Comparison of ENCODE assay signal across 8 cellular contexts in genomic region chr12:13099910-13100609, GRCh38.
DNase-seq lines count a peak whose midpoint lies in the region; ATAC-seq and TF ChIP-seq lines count a peak whose summit lies in the region.

No MANE protein-coding gene starts in this region.

- H3K36me3 ChIP-seq in brain microvascular endothelial cell (replicated peaks) (no peaks in the 10 kb centered on the region), mucosa of rectum (ENCODE audit: control insufficient read depth in 2 of 2, insufficient read depth in 2 of 2, low read length in 2 of 2) (no peaks in the 10 kb centered on the region)

- ATAC-seq in stimulated activated naive CD8-positive, alpha-beta T cell treated with anti-CD3 and anti-CD28 coated beads, Interleukin-15, Interleukin-2, amounts not matched to agents 100 U/mL and 50 U/mL, for 24 hours, result no peak
- no peak for ATAC-seq in GM18511 (IDR thresholded peaks at IDR 0.05; ENCODE audit: unreplicated experiment)
- ATAC-seq in GM19395 (IDR thresholded peaks at IDR 0.05; ENCODE audit: unreplicated experiment), result no peak

- TF ChIP-seq CTCF in brain microvascular endothelial cell (IDR thresholded peaks at IDR 0.05; ENCODE audit: low read depth, low read length, missing control alignments), result no peak

- H3K27me3 ChIP-seq in brain microvascular endothelial cell (replicated peaks) (no peaks in the 10 kb centered on the region), mucosa of rectum (ENCODE audit: control insufficient read depth in 2 of 2, insufficient read depth in 2 of 2, low read length in 2 of 2) (no peaks in the 10 kb centered on the region)

- no peaks in the 10 kb centered on the region for H3K9me3 Mint-ChIP-seq in stimulated activated naive CD8-positive, alpha-beta T cell treated with anti-CD3 and anti-CD28 coated beads, Interleukin-15, Interleukin-2, amounts not matched to agents 100 ng/mL and 50 ng/mL, for 24 hours

- peak overlapping the region; percentile 84 for H3K27ac Mint-ChIP-seq in stimulated activated naive CD8-positive, alpha-beta T cell treated with anti-CD3 and anti-CD28 coated beads, Interleukin-15, Interleukin-2, amounts not matched to agents 100 ng/mL and 50 ng/mL, for 24 hours

- peaks cover 67% of the 10 kb centered on the region for H3K4me1 Mint-ChIP-seq in stimulated activated naive CD8-positive, alpha-beta T cell treated with anti-CD3 and anti-CD28 coated beads, Interleukin-15, Interleukin-2, amounts not matched to agents 100 ng/mL and 50 ng/mL, for 24 hours (ENCODE audit: low read depth)

- H3K4me3 Mint-ChIP-seq in stimulated activated naive CD8-positive, alpha-beta T cell treated with anti-CD3 and anti-CD28 coated beads, Interleukin-15, Interleukin-2, amounts not matched to agents 100 ng/mL and 50 ng/mL, for 24 hours, result peak overlapping the region; percentile 70

- H3K36me3 Mint-ChIP-seq in stimulated activated naive CD8-positive, alpha-beta T cell treated with anti-CD3 and anti-CD28 coated beads, Interleukin-15, Interleukin-2, amounts not matched to agents 100 ng/mL and 50 ng/mL, for 24 hours (ENCODE audit: low read depth), result no peaks in the 10 kb centered on the region

- DNase-seq in stimulated activated naive CD8-positive, alpha-beta T cell treated with anti-CD3 and anti-CD28 coated beads, Interleukin-15, Interleukin-2, amounts not matched to agents 100 U/mL and 50 U/mL, for 24 hours, result no peak
- no peak for DNase-seq in brain microvascular endothelial cell
- DNase-seq in hepatic stellate cell (ENCODE audit: low spot score), result no peak
- no peak for DNase-seq in dedifferentiated amniotic fluid mesenchymal stem cell (ENCODE audit: extremely low spot score)

- H3K4me3 ChIP-seq in brain microvascular endothelial cell (ENCODE audit: low read depth, low read length) (no peak overlapping the region), mucosa of rectum (ENCODE audit: low read length in 2 of 2) (no peak overlapping the region)

- peak overlapping the region; percentile 94 for H3K27ac ChIP-seq in brain microvascular endothelial cell
- peak overlapping the region; percentile 78 to 85 for H3K27ac ChIP-seq in mucosa of rectum (ENCODE audit: low read depth in 2 of 2, low read length in 2 of 2)

- H3K4me1 ChIP-seq in mucosa of rectum (ENCODE audit: control insufficient read depth in 2 of 2, insufficient read depth in 2 of 2, low read length in 2 of 2), result peaks cover 23 to 44% of the 10 kb centered on the region in 2 donors

- no peaks in the 10 kb centered on the region for H3K27me3 Mint-ChIP-seq in stimulated activated naive CD8-positive, alpha-beta T cell treated with anti-CD3 and anti-CD28 coated beads, Interleukin-15, Interleukin-2, amounts not matched to agents 100 ng/mL and 50 ng/mL, for 24 hours

- no peaks in the 10 kb centered on the region for H3K9me3 ChIP-seq in mucosa of rectum (ENCODE audit: control insufficient read depth in 2 of 2, low read length in 2 of 2)

- in situ Hi-C loops in brain microvascular endothelial cell (cut with HindIII; ENCODE audit: low pct_ligation_motif_present, low sequenced_read_pairs), result no loop called here

- H3K9ac ChIP-seq in mucosa of rectum (ENCODE audit: low read depth in 1 of 2, low read length in 2 of 2), result peak overlapping the region in 1 of 2 donors; percentile 61
